Comparison of ENCODE assay signal across 8 cellular contexts in genomic region chr11:504053-504993, GRCh38. TPM values are rescaled to one million over a fixed set of nuclear protein-coding genes. Genes with fewer than 3 reads are reported as not detected.
DNase-seq lines count a peak whose midpoint lies in the region; ATAC-seq, FAIRE-seq and TF ChIP-seq lines count a peak whose summit lies in the region.

No MANE protein-coding gene starts in this region.

- H3K4me3 Mint-ChIP-seq in T-cell, result peak overlapping the region; percentile 62 to 96 (median 94)
- no peak overlapping the region for H3K4me3 Mint-ChIP-seq in osteocyte (ENCODE audit: unreplicated experiment)

- CTCF ChIA-PET in T-cell (lab: Charles Lee), result no interaction called here

- TF ChIP-seq POLR2A in GM18505 (IDR thresholded peaks at IDR 0.05; ENCODE audit: borderline replicate concordance, extremely low read depth, insufficient read depth, insufficient read length), result peak; percentile 20

- FAIRE-seq in RCC 7860 (lab: Jason Lieb, UNC), result no peak

- DNase-seq in T-cell (no peak), fibroblast of gingiva (ENCODE audit: low read depth) (peak; percentile 75), osteocyte (ENCODE audit: extremely low spot score, unreplicated experiment) (no peak), RCC 7860 (ENCODE audit: low spot score) (no peak), NCI-H1092 treated with DMSO at 0.1 percent for 48 hours (lab: John Stamatoyannopoulos, UW) (no peak), SK-N-DZ (ENCODE audit: low spot score) (no peak)

- peaks cover 11 to 41% (median 31%) of the 10 kb centered on the region in 3 donors for H3K4me1 Mint-ChIP-seq in T-cell
- peaks cover 25% of the 10 kb centered on the region for H3K4me1 Mint-ChIP-seq in osteocyte (ENCODE audit: unreplicated experiment)

- H3K36me3 Mint-ChIP-seq in T-cell (peaks cover 4% of the 10 kb centered on the region), osteocyte (ENCODE audit: unreplicated experiment) (peaks cover 11% of the 10 kb centered on the region)

- H3K9me3 Mint-ChIP-seq in T-cell, result no peaks in the 10 kb centered on the region
- no peaks in the 10 kb centered on the region for H3K9me3 Mint-ChIP-seq in osteocyte (ENCODE audit: unreplicated experiment)

- H3K27me3 Mint-ChIP-seq in T-cell (no peaks in the 10 kb centered on the region), osteocyte (ENCODE audit: unreplicated experiment) (no peaks in the 10 kb centered on the region)

- ATAC-seq in GM18505 (IDR thresholded peaks at IDR 0.05; ENCODE audit: unreplicated experiment) (no peak), T-cell (replicated peaks in 1 of 4) (no peak), HG02870 (IDR thresholded peaks at IDR 0.05; ENCODE audit: unreplicated experiment) (no peak)

- TF ChIP-seq CTCF in osteocyte (IDR thresholded peaks at IDR 0.05), result no peak

- POLR2A ChIA-PET in T-cell (lab: Charles Lee), result no interaction called here

- H3K27ac Mint-ChIP-seq in T-cell, result peak overlapping the region in 1 of 2 donors; percentile 69
- peak overlapping the region; percentile 44 for H3K27ac Mint-ChIP-seq in osteocyte (ENCODE audit: unreplicated experiment)

RNA-seq across cellular contexts. Expression of gene RNH1, which starts 2.7 kb away (rescaled TPM):
- 100 to 1,000 TPM; 126 to 141 (median 131) TPM for total RNA-seq in T-cell
- total RNA-seq in osteocyte, result 151 and 160 TPM in 2 replicates
- 83.8 and 94.1 TPM in 2 replicates for polyA plus RNA-seq in SK-N-DZ (2014; cell fraction: cytosol; rRNA removed)
- polyA plus RNA-seq in SK-N-DZ (2014; cell fraction: nucleus; rRNA removed), result 105 and 120 TPM in 2 replicates

RNA-seq across cellular contexts. Expression of gene HRAS, which starts 31.1 kb away (rescaled TPM):
- total RNA-seq in T-cell (10 to 100 TPM; 27.6 to 53.4 (median 47.6) TPM), osteocyte (68.3 and 69.4 TPM in 2 replicates)
- 53.4 and 62.1 TPM in 2 replicates for polyA plus RNA-seq in SK-N-DZ (2014; cell fraction: cytosol; rRNA removed)
- 109 and 113 TPM in 2 replicates for polyA plus RNA-seq in SK-N-DZ (2014; cell fraction: nucleus; rRNA removed)

RNA-seq across cellular contexts. Expression of gene LRRC56, which starts 33.0 kb away (rescaled TPM):
- total RNA-seq in T-cell (1 to 10 TPM; 3.4 to 6.1 (median 5.6) TPM), osteocyte (3.2 and 3.7 TPM in 2 replicates)
- polyA plus RNA-seq in SK-N-DZ (2014; cell fraction: cytosol; rRNA removed), result 0.15 and 0.18 TPM in 2 replicates
- polyA plus RNA-seq in SK-N-DZ (2014; cell fraction: nucleus; rRNA removed), result 0.54 and 0.75 TPM in 2 replicates

RNA-seq across cellular contexts. Expression of gene PTDSS2, which starts 54.2 kb away (rescaled TPM):
- total RNA-seq in T-cell (10 to 100 TPM; 22.4 to 33.5 (median 28.7) TPM), osteocyte (55.3 and 56.1 TPM in 2 replicates)
- 30.7 and 43.2 TPM in 2 replicates for polyA plus RNA-seq in SK-N-DZ (2014; cell fraction: cytosol; rRNA removed)
- 199 and 249 TPM in 2 replicates for polyA plus RNA-seq in SK-N-DZ (2014; cell fraction: nucleus; rRNA removed)

RNA-seq across cellular contexts. Expression of gene LMNTD2, which starts 56.2 kb away (rescaled TPM):
- 10 to 100 TPM in 1 of 5 donors, 1 to 10 TPM in 4; 5.1 to 13.4 (median 8.8) TPM for total RNA-seq in T-cell
- total RNA-seq in osteocyte, result 6.0 and 6.4 TPM in 2 replicates
- polyA plus RNA-seq in SK-N-DZ (2014; cell fraction: cytosol; rRNA removed), result 0.52 and 2.6 TPM in 2 replicates
- polyA plus RNA-seq in SK-N-DZ (2014; cell fraction: nucleus; rRNA removed), result 4.3 and 6.4 TPM in 2 replicates
